ENCODE assay signal across 24 cellular contexts in genomic region chr9:79778581-79778980, GRCh38.
"Had no signal": no experiment of that assay in that cellular context is flagged by ENCODE, and none has a peak within 500 bp of the region (broad histone marks: within the 10 kb centered on the region; RNA-seq: fewer than 3 reads in every experiment).

No MANE protein-coding gene starts in this region.

- H3K36me3 ChIP-seq: colonic mucosa, esophagus squamous epithelium, gastrocnemius medialis, gastroesophageal sphincter, heart left ventricle, heart right ventricle had no signal

- H3K4me3 ChIP-seq: colonic mucosa, coronary artery, dorsolateral prefrontal cortex, esophagus squamous epithelium, gastrocnemius medialis, gastroesophageal sphincter, heart left ventricle, heart right ventricle had no signal

- H3K27me3 ChIP-seq: colonic mucosa, esophagus squamous epithelium, gastrocnemius medialis, gastroesophageal sphincter, heart left ventricle, heart right ventricle had no signal

- H3K27ac Mint-ChIP-seq: dendritic cell treated with granulocyte-macrophage colony-stimulating factor and Interleukin-4, amounts not matched to agents 40 ng/mL and 50 ng/mL, for 4 days; effector memory CD8-positive, alpha-beta T cell; endodermal cell had no signal

- H3K27me3 Mint-ChIP-seq: dendritic cell treated with granulocyte-macrophage colony-stimulating factor and Interleukin-4, amounts not matched to agents 40 ng/mL and 50 ng/mL, for 4 days had no signal

- H3K9me3 ChIP-seq: colonic mucosa, esophagus squamous epithelium, gastrocnemius medialis, gastroesophageal sphincter, heart left ventricle, heart right ventricle had no signal

- DNase-seq: colonic mucosa; cortex of kidney; dermis blood vessel endothelial cell; dorsolateral prefrontal cortex; effector CD4-positive, alpha-beta T cell; effector CD8-positive, alpha-beta T cell; effector memory CD4-positive, alpha-beta T cell; effector memory CD8-positive, alpha-beta T cell; endodermal cell; erythroblast; esophagus squamous epithelium; foreskin fibroblast; foreskin keratinocyte; foreskin melanocyte; gastrocnemius medialis; glutamatergic neuron; head of caudate nucleus; heart left ventricle; heart right ventricle had no signal

- H3K4me3 Mint-ChIP-seq: dendritic cell treated with granulocyte-macrophage colony-stimulating factor and Interleukin-4, amounts not matched to agents 40 ng/mL and 50 ng/mL, for 4 days; effector memory CD8-positive, alpha-beta T cell; endodermal cell had no signal

- ATAC-seq: effector memory CD8-positive, alpha-beta T cell; esophagus mucosa; foreskin keratinocyte; gastrocnemius medialis; gastroesophageal sphincter; heart left ventricle; heart right ventricle had no signal

- H3K4me1 ChIP-seq: colonic mucosa, foreskin keratinocyte, gastrocnemius medialis, gastroesophageal sphincter, heart left ventricle, heart right ventricle had no signal

- H3K27ac ChIP-seq: colonic mucosa, coronary artery, dorsolateral prefrontal cortex, epithelial cell of prostate, esophagus squamous epithelium, foreskin keratinocyte, gastrocnemius medialis, gastroesophageal sphincter, heart left ventricle, heart right ventricle had no signal

- H3K9me3 Mint-ChIP-seq: effector memory CD8-positive, alpha-beta T cell; endodermal cell had no signal
